In the genomic region with DNA sequence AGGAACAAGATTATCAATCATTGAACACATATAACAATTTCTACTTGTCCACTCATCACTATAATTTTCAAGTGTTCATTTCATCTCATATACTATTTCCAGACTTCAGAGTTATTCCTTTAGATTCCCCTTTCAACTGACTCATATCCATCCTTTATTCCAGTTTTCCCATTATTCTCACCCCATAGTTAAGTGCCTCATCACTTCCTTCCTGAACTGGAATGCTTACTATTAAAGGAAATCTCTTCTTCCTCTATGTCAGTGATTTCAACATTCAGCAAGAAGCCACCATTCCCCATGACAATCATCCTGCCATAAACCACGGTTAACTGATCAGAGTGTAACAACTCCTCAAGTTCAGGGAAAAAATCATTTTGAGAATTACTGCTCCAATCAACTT, we compare ENCODE assay signal across 22 cellular contexts.
DNase-seq lines count a peak whose midpoint lies in the region; ATAC-seq, FAIRE-seq and TF ChIP-seq lines count a peak whose summit lies in the region.
"Had no signal": no experiment of that assay in that cellular context is flagged by ENCODE, and none has a peak within 500 bp of the region (broad histone marks: within the 10 kb centered on the region; RNA-seq: fewer than 3 reads in every experiment).

No MANE protein-coding gene starts in this region.

- H3K36me3 Mint-ChIP-seq in activated CD4-positive, alpha-beta T cell treated with anti-CD3 and anti-CD28 coated beads, Interleukin-2, amount 10 ng/mL, durations not matched to agents 7 days and 5 days (ENCODE audit: low read depth) = no peaks in the 10 kb centered on the region

- FAIRE-seq in endothelial cell of umbilical vein (lab: Jason Lieb, UNC) = peak; percentile 50
- FAIRE-seq: A204.1, D721Med, GM12878 had no signal

- POLR2A ChIA-PET in A673 (lab: Charles Lee; ENCODE audit: low non-redundant PET) = no interaction called here
- POLR2A ChIA-PET in endothelial cell of umbilical vein (lab: Charles Lee) = no interaction called here
- POLR2A ChIA-PET in activated CD4-positive, alpha-beta T cell treated with anti-CD3 and anti-CD28 coated beads, Interleukin-2, amount 10 ng/mL, durations not matched to agents 7 days and 5 days (lab: Charles Lee) = no interaction called here

- no peak overlapping the region for H3K27ac Mint-ChIP-seq in activated CD4-positive, alpha-beta T cell treated with anti-CD3 and anti-CD28 coated beads, Interleukin-2, amount 10 ng/mL, durations not matched to agents 7 days and 5 days
- H3K27ac Mint-ChIP-seq: B cell had no signal

- no peak overlapping the region for H3K4ac ChIP-seq in mesenchymal stem cell (ENCODE audit: low read depth in 1 of 2, low read length in 2 of 2)

- no peak overlapping the region for H3K18ac ChIP-seq in mesenchymal stem cell (ENCODE audit: low read depth in 1 of 2, low read length in 2 of 2)

- H3K79me2 ChIP-seq in endothelial cell of umbilical vein (ENCODE audit: control insufficient read depth, insufficient read depth, low read length) = no peaks in the 10 kb centered on the region

- intact Hi-C loops in A673 (cut with micrococcal nuclease; ENCODE audit: unreplicated experiment) (no loop called here), endothelial cell of umbilical vein (cut with micrococcal nuclease) (no loop called here), cardiac septum (cut with DNase I) (no loop called here)

- no peaks in the 10 kb centered on the region for H3K4me1 Mint-ChIP-seq in activated CD4-positive, alpha-beta T cell treated with anti-CD3 and anti-CD28 coated beads, Interleukin-2, amount 10 ng/mL, durations not matched to agents 7 days and 5 days
- H3K4me1 Mint-ChIP-seq: B cell had no signal

- H2AK5ac ChIP-seq in mesenchymal stem cell (ENCODE audit: low read length, severe bottlenecking) = no peak overlapping the region

- no CpG with 5 or more reads among the region's 1 CpG for WGBS in mesenchymal stem cell

- no peak overlapping the region for H2BK5ac ChIP-seq in mesenchymal stem cell (ENCODE audit: low read depth, low read length, poor library complexity, severe bottlenecking)

- H3K27ac ChIP-seq in A673 (ENCODE audit: low read depth, low read length, poor library complexity, severe bottlenecking) (no peak overlapping the region), endothelial cell of umbilical vein (ENCODE audit: insufficient read depth, low read depth, low read length) (no peak overlapping the region), mesenchymal stem cell (ENCODE audit: low read length, poor library complexity, severe bottlenecking) (no peak overlapping the region)
- H3K27ac ChIP-seq: RWPE1 had no signal

- H2BK120ac ChIP-seq in mesenchymal stem cell (ENCODE audit: low read depth, low read length) = no peak overlapping the region

- no peaks in the 10 kb centered on the region for H3K79me1 ChIP-seq in mesenchymal stem cell (replicated peaks; ENCODE audit: low read length, poor library complexity, severe bottlenecking)

- H3K4me2 ChIP-seq in endothelial cell of umbilical vein (ENCODE audit: insufficient read depth, low read length) (no peak overlapping the region), mesenchymal stem cell (ENCODE audit: low read length, poor library complexity, severe bottlenecking) (no peak overlapping the region)

- H3K36me3 ChIP-seq in A673 (ENCODE audit: insufficient read depth, low read length, poor library complexity, severe bottlenecking) = no peaks in the 10 kb centered on the region
- no peaks in the 10 kb centered on the region for H3K36me3 ChIP-seq in endothelial cell of umbilical vein (ENCODE audit: control insufficient read depth in 2 of 2, extremely low read depth in 1 of 2, insufficient read depth in 2 of 2, low read length in 2 of 2)
- H3K36me3 ChIP-seq in mesenchymal stem cell (ENCODE audit: control insufficient read depth in 1 of 2, insufficient read depth in 2 of 2, low read depth in 1 of 2, low read length in 2 of 2) = no peaks in the 10 kb centered on the region

- BruUV-seq in A673 (replicated peaks; lab: Mats Ljungman, UMichigan) (no TSS peak), endothelial cell of umbilical vein (replicated peaks; lab: Mats Ljungman, UMichigan) (no TSS peak)

- TF ChIP-seq CTCF in A673 (conservative IDR thresholded peaks at IDR 0.05; ENCODE audit: low read depth, low read length) = no peak
- no peak for TF ChIP-seq CTCF in endothelial cell of umbilical vein (IDR thresholded peaks at IDR 0.05; ENCODE audit: extremely low read depth in 1 of 2, insufficient read depth in 1 of 2, low read depth in 1 of 2, low read length in 2 of 2)

- dilution Hi-C loops in endothelial cell of umbilical vein (cut with MboI; ENCODE audit: extremely low pct_ligation_motif_present, low sequenced_read_pairs) = no loop called here

- no peak overlapping the region for H4K8ac ChIP-seq in mesenchymal stem cell (ENCODE audit: low read length)

- H2AFZ ChIP-seq in endothelial cell of umbilical vein (ENCODE audit: low read depth, low read length) (no peak overlapping the region), mesenchymal stem cell (ENCODE audit: low read depth, low read length) (no peak overlapping the region)

- no peak overlapping the region for H2BK12ac ChIP-seq in mesenchymal stem cell (ENCODE audit: low read length in 2 of 2)

- peaks cover 11% of the 10 kb centered on the region for H3K4me1 ChIP-seq in A673 (ENCODE audit: insufficient read depth, low read length, poor library complexity, severe bottlenecking)
- peaks cover 9% of the 10 kb centered on the region for H3K4me1 ChIP-seq in endothelial cell of umbilical vein (ENCODE audit: control insufficient read depth, extremely low read depth, insufficient read depth, low read length)
- H3K4me1 ChIP-seq in mesenchymal stem cell (ENCODE audit: control insufficient read depth, insufficient read depth, low read depth, low read length) = no peaks in the 10 kb centered on the region

- H4K20me1 ChIP-seq in endothelial cell of umbilical vein (replicated peaks; ENCODE audit: control insufficient read depth, extremely low read depth, insufficient read depth, low read length) = no peaks in the 10 kb centered on the region

- H3K14ac ChIP-seq in mesenchymal stem cell (ENCODE audit: low read length in 2 of 2) = no peak overlapping the region

- no peak for TF ChIP-seq POLR2A in endothelial cell of umbilical vein (IDR thresholded peaks at IDR 0.05; ENCODE audit: low read depth, low read length)

- no peak for ATAC-seq in HG03108 (IDR thresholded peaks at IDR 0.05; ENCODE audit: unreplicated experiment)
- ATAC-seq: GM12878 had no signal

- no peaks in the 10 kb centered on the region for H3K9me3 Mint-ChIP-seq in activated CD4-positive, alpha-beta T cell treated with anti-CD3 and anti-CD28 coated beads, Interleukin-2, amount 10 ng/mL, durations not matched to agents 7 days and 5 days

- H3K9ac ChIP-seq in endothelial cell of umbilical vein (replicated peaks; ENCODE audit: extremely low read depth, insufficient read depth, low read length) (no peak overlapping the region), mesenchymal stem cell (ENCODE audit: low read length) (no peak overlapping the region)

- H3K23ac ChIP-seq in mesenchymal stem cell (ENCODE audit: low read length in 2 of 2) = no peak overlapping the region

- H3K27me3 Mint-ChIP-seq in activated CD4-positive, alpha-beta T cell treated with anti-CD3 and anti-CD28 coated beads, Interleukin-2, amount 10 ng/mL, durations not matched to agents 7 days and 5 days = peaks cover 7% of the 10 kb centered on the region

- no peak overlapping the region for H4K91ac ChIP-seq in mesenchymal stem cell (ENCODE audit: low read length)

- no peaks in the 10 kb centered on the region for H3K27me3 ChIP-seq in A673 (replicated peaks; ENCODE audit: insufficient read depth, low read depth, low read length, poor library complexity)
- H3K27me3 ChIP-seq in endothelial cell of umbilical vein (ENCODE audit: control insufficient read depth in 2 of 2, insufficient read depth in 2 of 2, low read length in 2 of 2) = peaks cover 0 to under 1% of the 10 kb centered on the region in 2 experiments
- H3K27me3 ChIP-seq in mesenchymal stem cell (ENCODE audit: control insufficient read depth in 1 of 2, insufficient read depth in 1 of 2, low read length in 2 of 2) = no peaks in the 10 kb centered on the region

- H3K9me1 ChIP-seq in endothelial cell of umbilical vein (replicated peaks; ENCODE audit: control insufficient read depth, extremely low read depth, insufficient read depth, low read length) = no peaks in the 10 kb centered on the region

- CTCF ChIA-PET in A673 (lab: Charles Lee) = no interaction called here
- CTCF ChIA-PET in endothelial cell of umbilical vein (lab: Charles Lee) = interaction anchor here (0.9 kb wide), 1 partner anchor 11 kb away, joined by 3 read pairs; no protein-coding TSS in a partner anchor
- CTCF ChIA-PET in activated CD4-positive, alpha-beta T cell treated with anti-CD3 and anti-CD28 coated beads, Interleukin-2, amount 10 ng/mL, durations not matched to agents 7 days and 5 days (lab: Charles Lee) = no interaction called here

- H3K4me3 Mint-ChIP-seq in activated CD4-positive, alpha-beta T cell treated with anti-CD3 and anti-CD28 coated beads, Interleukin-2, amount 10 ng/mL, durations not matched to agents 7 days and 5 days = no peak overlapping the region
- H3K4me3 Mint-ChIP-seq: B cell had no signal

- DNase-seq in A673 (ENCODE audit: low spot score) (peak; percentile 44), HT1080 (ENCODE audit: low read depth) (peak; percentile 77), endothelial cell of umbilical vein (ENCODE audit: low read depth, low spot score) (peak; percentile 47), mesenchymal stem cell (peak; percentile 46), HuH-7 (ENCODE audit: low spot score) (no peak), cardiac septum (ENCODE audit: low spot score) (no peak)
- no peak for DNase-seq in activated CD4-positive, alpha-beta T cell treated with anti-CD3 and anti-CD28 coated beads, Interleukin-2, amount 10 ng/mL, durations not matched to agents 7 days and 5 days
- DNase-seq: KG1; NCI-H1092 treated with DMSO at 0.1 percent for 48 hours; NCI-H1436 treated with DMSO at 0.1 percent for 48 hours; NCI-H1930; NCI-H2227 treated with DMSO at 0.1 percent for 48 hours; NCI-H510A treated with DMSO at 0.1 percent for 48 hours; NCI-H774; NK-92 treated with Interleukin-12 subunit alpha and Interleukin-12 subunit beta, amount 100 ng/mL, for 24 hours; SIG-M5 had no signal

- H3K9me3 ChIP-seq in A673 (ENCODE audit: low read depth, low read length, poor library complexity, severe bottlenecking) (no peaks in the 10 kb centered on the region), endothelial cell of umbilical vein (replicated peaks; ENCODE audit: control insufficient read depth, insufficient read depth, low read length) (no peaks in the 10 kb centered on the region), mesenchymal stem cell (ENCODE audit: control insufficient read depth, low read length) (no peaks in the 10 kb centered on the region)

- H3K4me3 ChIP-seq in A673 (ENCODE audit: low read depth, low read length, poor library complexity, severe bottlenecking) = no peak overlapping the region
- H3K4me3 ChIP-seq in endothelial cell of umbilical vein (replicated peaks in 1 of 3; ENCODE audit: insufficient read depth in 1 of 3, low read depth in 1 of 3, low read length in 3 of 3) = no peak overlapping the region
- H3K4me3 ChIP-seq in mesenchymal stem cell (ENCODE audit: insufficient read depth in 1 of 2, low read depth in 1 of 2, low read length in 2 of 2) = no peak overlapping the region
- H3K4me3 ChIP-seq: GM12878 had no signal

- H2BK15ac ChIP-seq in mesenchymal stem cell (ENCODE audit: low read depth, poor library complexity, severe bottlenecking) = no peak overlapping the region

Comparison
In these comparisons a context has a peak if more than half of its experiments do, and no peak if none do; other contexts are left out.
1. DNase-seq: peak in A673 (single experiment), HT1080 (single experiment), endothelial cell of umbilical vein (single experiment) and mesenchymal stem cell (single experiment); none in HuH-7 (single experiment), activated CD4-positive, alpha-beta T cell treated with anti-CD3 and anti-CD28 coated beads, Interleukin-2, amount 10 ng/mL, durations not matched to agents 7 days and 5 days (single experiment) and cardiac septum (single experiment).